ENCODE assay signal across 28 cellular contexts in the genomic region with DNA sequence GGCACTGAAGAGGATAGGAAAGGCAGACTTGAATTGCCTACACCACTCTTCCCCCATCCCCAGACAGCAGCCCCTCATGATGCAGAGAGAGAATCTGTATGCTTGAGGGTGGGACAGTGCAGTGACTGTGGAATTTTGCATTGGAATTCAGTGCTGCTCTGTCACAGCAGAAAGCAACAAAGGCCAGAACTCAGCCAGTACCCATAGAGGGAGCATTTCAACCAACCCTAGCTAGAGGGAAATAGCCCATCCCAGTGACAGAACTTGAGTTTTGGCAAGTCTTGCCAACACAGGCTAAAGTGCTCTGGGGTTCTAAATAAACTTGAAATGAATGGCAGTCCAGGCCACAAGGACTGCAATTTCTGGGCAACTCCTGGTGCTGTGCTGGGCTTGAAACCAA.
DNase-seq lines count a peak whose midpoint lies in the region; ATAC-seq, FAIRE-seq and TF ChIP-seq lines count a peak whose summit lies in the region.
"Had no signal": no experiment of that assay in that cellular context is flagged by ENCODE, and none has a peak within 500 bp of the region (broad histone marks: within the 10 kb centered on the region; RNA-seq: fewer than 3 reads in every experiment).

No MANE protein-coding gene starts in this region.

- TF ChIP-seq EP300 in HepG2 (IDR thresholded peaks at IDR 0.05; ENCODE audit: low read depth in 2 of 2, low read length in 2 of 2) (no peak), HepG2 (CRISPR knock-in tag; IDR thresholded peaks at IDR 0.05; ENCODE audit: borderline replicate concordance) (no peak)

- intact Hi-C loops in endothelial cell of umbilical vein (cut with micrococcal nuclease): no loop called here
- intact Hi-C loops in HepG2 (cut with micrococcal nuclease; ENCODE audit: unreplicated experiment): no loop called here

- no peak overlapping the region for H3K9ac ChIP-seq in endothelial cell of umbilical vein (replicated peaks; ENCODE audit: extremely low read depth, insufficient read depth, low read length)
- no peak overlapping the region for H3K9ac ChIP-seq in HepG2 (ENCODE audit: insufficient read depth, low read depth, low read length)

- H3K9me3 ChIP-seq in endothelial cell of umbilical vein (replicated peaks; ENCODE audit: control insufficient read depth, insufficient read depth, low read length) (no peaks in the 10 kb centered on the region), HepG2 (ENCODE audit: low read length) (no peaks in the 10 kb centered on the region)
- H3K9me3 ChIP-seq: esophagus muscularis mucosa, Peyer's patch, prostate gland had no signal

- POLR2A ChIA-PET in endothelial cell of umbilical vein (lab: Charles Lee) (no interaction called here), HepG2 (lab: Yijun Ruan, JAX) (no interaction called here)

- H3K4me3 ChIP-seq in endothelial cell of umbilical vein (replicated peaks in 1 of 3; ENCODE audit: insufficient read depth in 1 of 3, low read depth in 1 of 3, low read length in 3 of 3) (no peak overlapping the region), HepG2 (replicated peaks in 1 of 3; ENCODE audit: insufficient read depth in 1 of 3, low read depth in 2 of 3, low read length in 3 of 3) (no peak overlapping the region)
- H3K4me3 ChIP-seq: esophagus muscularis mucosa, Peyer's patch, prostate gland had no signal

- peaks cover 2 to 6% of the 10 kb centered on the region in 2 experiments for H3K36me3 ChIP-seq in endothelial cell of umbilical vein (ENCODE audit: control insufficient read depth in 2 of 2, extremely low read depth in 1 of 2, insufficient read depth in 2 of 2, low read length in 2 of 2)
- no peaks in the 10 kb centered on the region for H3K36me3 ChIP-seq in HepG2 (replicated peaks in 1 of 2; ENCODE audit: control insufficient read depth in 1 of 2, insufficient read depth in 2 of 2, low read length in 2 of 2)
- H3K36me3 ChIP-seq: esophagus muscularis mucosa, Peyer's patch, prostate gland had no signal

- in situ Hi-C loops in HepG2 (cut with HindIII; ENCODE audit: extremely low pct_ligation_motif_present, low pct_unique_long_range_greater_than_20kb): no loop called here

- CTCF ChIA-PET in endothelial cell of umbilical vein (lab: Charles Lee) (interaction anchor here (0.7 to 1.5 kb wide), 2 partner anchors 24 to 298 kb away, joined by 3 read pairs; no protein-coding TSS in a partner anchor), HepG2 (lab: Yijun Ruan, JAX; ENCODE audit: low intra/inter-chr PET ratio, low total read pairs) (no interaction called here)

- H3K79me2 ChIP-seq in endothelial cell of umbilical vein (ENCODE audit: control insufficient read depth, insufficient read depth, low read length): peaks cover 82% of the 10 kb centered on the region
- H3K79me2 ChIP-seq in HepG2 (ENCODE audit: insufficient read depth, low read length): no peaks in the 10 kb centered on the region

- H3K27me3 ChIP-seq in endothelial cell of umbilical vein (ENCODE audit: control insufficient read depth in 2 of 2, insufficient read depth in 2 of 2, low read length in 2 of 2): no peaks in the 10 kb centered on the region
- no peaks in the 10 kb centered on the region for H3K27me3 ChIP-seq in HepG2 (ENCODE audit: control insufficient read depth in 1 of 2, insufficient read depth in 2 of 2, low read length in 2 of 2)
- H3K27me3 ChIP-seq: esophagus muscularis mucosa, Peyer's patch had no signal

- peak; percentile 59 for ATAC-seq in HepG2
- no peak for ATAC-seq in HG03175 (IDR thresholded peaks at IDR 0.05; ENCODE audit: unreplicated experiment)
- ATAC-seq: activated CD4-positive, CD25-positive, alpha-beta regulatory T cell treated with anti-CD3 and anti-CD28 coated beads, Interleukin-2, amount 50 U/mL, for 24 hours; activated T-cell treated with anti-CD3 and anti-CD28 coated beads, Interleukin-2, amount 50 U/mL, for 72 hours; natural killer cell treated with Interleukin-12 subunit alpha and Interleukin-12 subunit beta and Interleukin-15 and Interleukin-18, amount 100 ng/mL, for 72 hours; stimulated activated naive CD8-positive, alpha-beta T cell treated with anti-CD3 and anti-CD28 coated beads, Interleukin-15, amount 100 ng/mL, for 72 hours had no signal

- H3K4me2 ChIP-seq in endothelial cell of umbilical vein (ENCODE audit: insufficient read depth, low read length) (no peak overlapping the region), HepG2 (ENCODE audit: low read depth, low read length) (no peak overlapping the region)

- no peak overlapping the region for H2AFZ ChIP-seq in endothelial cell of umbilical vein (ENCODE audit: low read depth, low read length)
- no peak overlapping the region for H2AFZ ChIP-seq in HepG2 (ENCODE audit: low read length)

- no peak for TF ChIP-seq CTCF in endothelial cell of umbilical vein (IDR thresholded peaks at IDR 0.05; ENCODE audit: extremely low read depth in 1 of 2, insufficient read depth in 1 of 2, low read depth in 1 of 2, low read length in 2 of 2)
- TF ChIP-seq CTCF in HepG2 (CRISPR knock-in tag; IDR thresholded peaks at IDR 0.05): no peak

- no TSS peak for BruUV-seq in endothelial cell of umbilical vein (replicated peaks; lab: Mats Ljungman, UMichigan)
- no TSS peak for BruUV-seq in HepG2 (replicated peaks; lab: Mats Ljungman, UMichigan)

- H3K27ac ChIP-seq in endothelial cell of umbilical vein (ENCODE audit: insufficient read depth, low read depth, low read length) (no peak overlapping the region), HepG2 (ENCODE audit: extremely low read length, insufficient read depth, low read length) (no peak overlapping the region)
- H3K27ac ChIP-seq: esophagus muscularis mucosa, HL-60, Peyer's patch, prostate gland had no signal

- TF ChIP-seq POLR2A in endothelial cell of umbilical vein (IDR thresholded peaks at IDR 0.05; ENCODE audit: low read depth, low read length): no peak
- TF ChIP-seq POLR2A in HepG2 (IDR thresholded peaks at IDR 0.05; ENCODE audit: insufficient read depth in 1 of 2, low read depth in 2 of 2, low read length in 2 of 2): no peak

- H3K4me1 ChIP-seq in endothelial cell of umbilical vein (ENCODE audit: control insufficient read depth, extremely low read depth, insufficient read depth, low read length) (peaks cover 27% of the 10 kb centered on the region), HepG2 (ENCODE audit: insufficient read depth, low read length) (no peaks in the 10 kb centered on the region)
- H3K4me1 ChIP-seq: Peyer's patch, prostate gland had no signal

- no peak for TF ChIP-seq RAD21 in HepG2 (CRISPR knock-in tag; IDR thresholded peaks at IDR 0.05)

- dilution Hi-C loops in endothelial cell of umbilical vein (cut with MboI; ENCODE audit: extremely low pct_ligation_motif_present, low sequenced_read_pairs): no loop called here

- FAIRE-seq in HTR-8/SVneo (lab: Jason Lieb, UNC) (no peak), endothelial cell of umbilical vein (lab: Jason Lieb, UNC) (no peak), HepG2 (lab: Jason Lieb, UNC) (no peak)
- FAIRE-seq: small intestine had no signal

- H4K20me1 ChIP-seq in endothelial cell of umbilical vein (replicated peaks; ENCODE audit: control insufficient read depth, extremely low read depth, insufficient read depth, low read length) (no peaks in the 10 kb centered on the region), HepG2 (ENCODE audit: insufficient read depth, low read length) (no peaks in the 10 kb centered on the region)

- DNase-seq in EH (ENCODE audit: low read depth) (peak; percentile 54), HTR-8/SVneo (ENCODE audit: insufficient read length, low spot score) (peak; percentile 2), endothelial cell of umbilical vein (ENCODE audit: low read depth, low spot score) (no peak), HepG2 (ENCODE audit: low spot score) (no peak), NCI-H2227 (lab: John Stamatoyannopoulos, UW; ENCODE audit: unreplicated experiment) (no peak), kidney tubule cell (ENCODE audit: low spot score) (no peak)
- DNase-seq in activated effector memory CD4-positive, alpha-beta T cell treated with anti-CD3 and anti-CD28 coated beads, Interleukin-2, amount 50 U/mL, for 16 hours: no peak
- DNase-seq: activated CD8-positive, alpha-beta memory T cell treated with anti-CD3 and anti-CD28 coated beads for 24 hours; activated naive CD8-positive, alpha-beta T cell treated with anti-CD3 and anti-CD28 coated beads, Interleukin-2, amount 10 ng/mL, durations not matched to agents 7 days and 5 days; activated T-cell treated with anti-CD3 and anti-CD28 coated beads, Interleukin-2, amount 50 U/mL, for 72 hours; AML-193; HCEC 1CT; head of caudate nucleus; KBM-7; MV-4-11; NCI-H187; NCI-H345; Peyer's patch; small intestine; stimulated activated CD4-positive, alpha-beta T cell treated with anti-CD3 and anti-CD28 coated beads, Interleukin-2, amount 100 ng/mL, for 48 hours; stimulated activated naive CD8-positive, alpha-beta T cell treated with anti-CD3 and anti-CD28 coated beads, Interleukin-15, amount 100 ng/mL, for 72 hours; T1000 had no signal

- H3K9me1 ChIP-seq in endothelial cell of umbilical vein (replicated peaks; ENCODE audit: control insufficient read depth, extremely low read depth, insufficient read depth, low read length): no peaks in the 10 kb centered on the region

TF ChIP-seq in endothelial cell of umbilical vein, 7 proteins besides CTCF, POLR2A, EP300 and RAD21:
- TF ChIP-seq POLR2AphosphoS5 (IDR thresholded peaks at IDR 0.05; ENCODE audit: insufficient read depth, low read depth, low read length): peak; percentile 6
- no peak for TF ChIP-seq MYC (IDR thresholded peaks at IDR 0.05; ENCODE audit: low read depth, low read length)

TF ChIP-seq in HepG2, 621 proteins besides CTCF, POLR2A, EP300 and RAD21:
- TF ChIP-seq, protein P1, sequence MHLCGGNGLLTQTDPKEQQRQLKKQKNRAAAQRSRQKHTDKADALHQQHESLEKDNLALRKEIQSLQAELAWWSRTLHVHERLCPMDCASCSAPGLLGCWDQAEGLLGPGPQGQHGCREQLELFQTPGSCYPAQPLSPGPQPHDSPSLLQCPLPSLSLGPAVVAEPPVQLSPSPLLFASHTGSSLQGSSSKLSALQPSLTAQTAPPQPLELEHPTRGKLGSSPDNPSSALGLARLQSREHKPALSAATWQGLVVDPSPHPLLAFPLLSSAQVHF (CRISPR knock-in tag; IDR thresholded peaks at IDR 0.05): no peak
- TF ChIP-seq ZNF335 (CRISPR knock-in tag; IDR thresholded peaks at IDR 0.05): no peak
- TF ChIP-seq FOXC1 (CRISPR knock-in tag; IDR thresholded peaks at IDR 0.05; ENCODE audit: borderline replicate concordance): no peak
- TF ChIP-seq HNRNPUL1 (IDR thresholded peaks at IDR 0.05; ENCODE audit: low read depth, low read length): no peak
- TF ChIP-seq RELA (CRISPR knock-in tag; IDR thresholded peaks at IDR 0.05): no peak

Comparison
In these comparisons a context has a peak if more than half of its experiments do, and no peak if none do; other contexts are left out.
1. DNase-seq: peak in EH (single experiment) and HTR-8/SVneo (single experiment); none in endothelial cell of umbilical vein (single experiment), HepG2 (single experiment), NCI-H2227 (single experiment), activated effector memory CD4-positive, alpha-beta T cell treated with anti-CD3 and anti-CD28 coated beads, Interleukin-2, amount 50 U/mL, for 16 hours (single experiment) and kidney tubule cell (single experiment).